1 cellular context compared by ENCODE assay signal in the genomic region with DNA sequence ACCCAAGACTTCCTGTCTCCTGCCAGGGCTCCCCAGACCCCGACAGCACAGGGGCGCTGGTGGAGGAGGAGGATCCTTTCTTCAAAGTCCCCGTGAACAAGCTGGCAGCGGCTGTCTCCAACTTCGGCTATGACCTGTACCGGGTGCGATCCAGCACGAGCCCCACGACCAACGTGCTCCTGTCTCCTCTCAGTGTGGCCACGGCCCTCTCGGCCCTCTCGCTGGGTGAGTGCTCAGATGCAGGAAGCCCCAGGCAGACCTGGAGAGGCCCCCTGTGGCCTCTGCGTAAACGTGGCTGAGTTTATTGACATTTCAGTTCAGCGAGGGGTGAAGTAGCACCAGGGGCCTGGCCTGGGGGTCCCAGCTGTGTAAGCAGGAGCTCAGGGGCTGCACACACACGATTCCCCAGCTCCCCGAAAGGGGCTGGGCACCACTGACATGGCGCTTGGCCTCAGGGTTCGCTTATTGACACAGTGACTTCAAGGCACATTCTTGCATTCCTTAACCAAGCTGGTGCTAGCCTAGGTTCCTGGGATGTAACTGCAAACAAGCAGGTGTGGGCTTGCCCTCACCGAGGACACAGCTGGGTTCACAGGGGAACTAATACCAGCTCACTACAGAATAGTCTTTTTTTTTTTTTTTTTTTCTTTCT.
TF ChIP-seq lines count a peak whose summit lies in the region.

No MANE protein-coding gene starts in this region.

TF ChIP-seq in GM12878, 131 proteins besides CTCF, POLR2A, EP300 and RAD21:
- TF ChIP-seq TARDBP (IDR thresholded peaks at IDR 0.05; ENCODE audit: borderline replicate concordance) (no peak), PML (IDR thresholded peaks at IDR 0.05; ENCODE audit: low read length) (no peak), SREBF2 (IDR thresholded peaks at IDR 0.05; ENCODE audit: low read length) (no peak), DPF2 (IDR thresholded peaks at IDR 0.05) (no peak), SPI1 (IDR thresholded peaks at IDR 0.05; ENCODE audit: borderline replicate concordance, insufficient read depth, low read depth, low read length) (no peak), CHD2 (IDR thresholded peaks at IDR 0.05; ENCODE audit: borderline replicate concordance, low read depth, low read length) (no peak), SREBF1 (IDR thresholded peaks at IDR 0.05; ENCODE audit: low read length) (no peak), ZSCAN29 (IDR thresholded peaks at IDR 0.05) (no peak), RFX5 (IDR thresholded peaks at IDR 0.05; ENCODE audit: low read depth, low read length) (no peak), CREM (IDR thresholded peaks at IDR 0.05; ENCODE audit: low read depth) (no peak), PAX5 (IDR thresholded peaks at IDR 0.05; ENCODE audit: borderline replicate concordance, low read depth, low read length) (no peak), ZZZ3 (IDR thresholded peaks at IDR 0.05; ENCODE audit: control insufficient read depth, insufficient read length, low read depth) (no peak), NR2C2 (IDR thresholded peaks at IDR 0.05; ENCODE audit: borderline replicate concordance, control insufficient read depth, insufficient read length, low read depth) (no peak), MYC (IDR thresholded peaks at IDR 0.05; ENCODE audit: insufficient read depth, insufficient read length, insufficient replicate concordance, low read length, severe bottlenecking) (no peak)
- TF ChIP-seq, protein P1, sequence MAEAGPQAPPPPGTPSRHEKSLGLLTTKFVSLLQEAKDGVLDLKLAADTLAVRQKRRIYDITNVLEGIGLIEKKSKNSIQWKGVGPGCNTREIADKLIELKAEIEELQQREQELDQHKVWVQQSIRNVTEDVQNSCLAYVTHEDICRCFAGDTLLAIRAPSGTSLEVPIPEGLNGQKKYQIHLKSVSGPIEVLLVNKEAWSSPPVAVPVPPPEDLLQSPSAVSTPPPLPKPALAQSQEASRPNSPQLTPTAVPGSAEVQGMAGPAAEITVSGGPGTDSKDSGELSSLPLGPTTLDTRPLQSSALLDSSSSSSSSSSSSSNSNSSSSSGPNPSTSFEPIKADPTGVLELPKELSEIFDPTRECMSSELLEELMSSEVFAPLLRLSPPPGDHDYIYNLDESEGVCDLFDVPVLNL (IDR thresholded peaks at IDR 0.05; ENCODE audit: low read depth, low read length): no peak
- TF ChIP-seq, protein P2, sequence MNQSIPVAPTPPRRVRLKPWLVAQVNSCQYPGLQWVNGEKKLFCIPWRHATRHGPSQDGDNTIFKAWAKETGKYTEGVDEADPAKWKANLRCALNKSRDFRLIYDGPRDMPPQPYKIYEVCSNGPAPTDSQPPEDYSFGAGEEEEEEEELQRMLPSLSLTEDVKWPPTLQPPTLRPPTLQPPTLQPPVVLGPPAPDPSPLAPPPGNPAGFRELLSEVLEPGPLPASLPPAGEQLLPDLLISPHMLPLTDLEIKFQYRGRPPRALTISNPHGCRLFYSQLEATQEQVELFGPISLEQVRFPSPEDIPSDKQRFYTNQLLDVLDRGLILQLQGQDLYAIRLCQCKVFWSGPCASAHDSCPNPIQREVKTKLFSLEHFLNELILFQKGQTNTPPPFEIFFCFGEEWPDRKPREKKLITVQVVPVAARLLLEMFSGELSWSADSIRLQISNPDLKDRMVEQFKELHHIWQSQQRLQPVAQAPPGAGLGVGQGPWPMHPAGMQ (IDR thresholded peaks at IDR 0.05; ENCODE audit: borderline replicate concordance): no peak
- TF ChIP-seq, protein P3, sequence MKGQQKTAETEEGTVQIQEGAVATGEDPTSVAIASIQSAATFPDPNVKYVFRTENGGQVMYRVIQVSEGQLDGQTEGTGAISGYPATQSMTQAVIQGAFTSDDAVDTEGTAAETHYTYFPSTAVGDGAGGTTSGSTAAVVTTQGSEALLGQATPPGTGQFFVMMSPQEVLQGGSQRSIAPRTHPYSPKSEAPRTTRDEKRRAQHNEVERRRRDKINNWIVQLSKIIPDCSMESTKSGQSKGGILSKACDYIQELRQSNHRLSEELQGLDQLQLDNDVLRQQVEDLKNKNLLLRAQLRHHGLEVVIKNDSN (IDR thresholded peaks at IDR 0.05; ENCODE audit: borderline replicate concordance, extremely low read length, insufficient read depth, low read depth, low read length): no peak
- TF ChIP-seq, protein P4, sequence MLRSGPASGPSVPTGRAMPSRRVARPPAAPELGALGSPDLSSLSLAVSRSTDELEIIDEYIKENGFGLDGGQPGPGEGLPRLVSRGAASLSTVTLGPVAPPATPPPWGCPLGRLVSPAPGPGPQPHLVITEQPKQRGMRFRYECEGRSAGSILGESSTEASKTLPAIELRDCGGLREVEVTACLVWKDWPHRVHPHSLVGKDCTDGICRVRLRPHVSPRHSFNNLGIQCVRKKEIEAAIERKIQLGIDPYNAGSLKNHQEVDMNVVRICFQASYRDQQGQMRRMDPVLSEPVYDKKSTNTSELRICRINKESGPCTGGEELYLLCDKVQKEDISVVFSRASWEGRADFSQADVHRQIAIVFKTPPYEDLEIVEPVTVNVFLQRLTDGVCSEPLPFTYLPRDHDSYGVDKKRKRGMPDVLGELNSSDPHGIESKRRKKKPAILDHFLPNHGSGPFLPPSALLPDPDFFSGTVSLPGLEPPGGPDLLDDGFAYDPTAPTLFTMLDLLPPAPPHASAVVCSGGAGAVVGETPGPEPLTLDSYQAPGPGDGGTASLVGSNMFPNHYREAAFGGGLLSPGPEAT (IDR thresholded peaks at IDR 0.05; ENCODE audit: low read depth): no peak
- TF ChIP-seq, protein P5, sequence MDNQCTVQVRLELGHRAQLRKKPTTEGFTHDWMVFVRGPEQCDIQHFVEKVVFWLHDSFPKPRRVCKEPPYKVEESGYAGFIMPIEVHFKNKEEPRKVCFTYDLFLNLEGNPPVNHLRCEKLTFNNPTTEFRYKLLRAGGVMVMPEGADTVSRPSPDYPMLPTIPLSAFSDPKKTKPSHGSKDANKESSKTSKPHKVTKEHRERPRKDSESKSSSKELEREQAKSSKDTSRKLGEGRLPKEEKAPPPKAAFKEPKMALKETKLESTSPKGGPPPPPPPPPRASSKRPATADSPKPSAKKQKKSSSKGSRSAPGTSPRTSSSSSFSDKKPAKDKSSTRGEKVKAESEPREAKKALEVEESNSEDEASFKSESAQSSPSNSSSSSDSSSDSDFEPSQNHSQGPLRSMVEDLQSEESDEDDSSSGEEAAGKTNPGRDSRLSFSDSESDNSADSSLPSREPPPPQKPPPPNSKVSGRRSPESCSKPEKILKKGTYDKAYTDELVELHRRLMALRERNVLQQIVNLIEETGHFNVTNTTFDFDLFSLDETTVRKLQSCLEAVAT (IDR thresholded peaks at IDR 0.05): no peak
- TF ChIP-seq, protein P6, sequence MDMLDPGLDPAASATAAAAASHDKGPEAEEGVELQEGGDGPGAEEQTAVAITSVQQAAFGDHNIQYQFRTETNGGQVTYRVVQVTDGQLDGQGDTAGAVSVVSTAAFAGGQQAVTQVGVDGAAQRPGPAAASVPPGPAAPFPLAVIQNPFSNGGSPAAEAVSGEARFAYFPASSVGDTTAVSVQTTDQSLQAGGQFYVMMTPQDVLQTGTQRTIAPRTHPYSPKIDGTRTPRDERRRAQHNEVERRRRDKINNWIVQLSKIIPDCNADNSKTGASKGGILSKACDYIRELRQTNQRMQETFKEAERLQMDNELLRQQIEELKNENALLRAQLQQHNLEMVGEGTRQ (IDR thresholded peaks at IDR 0.05; ENCODE audit: borderline replicate concordance, low read depth, low read length): no peak
